ENCODE assay signal across 28 cellular contexts in genomic region chr3:189103208-189103607, GRCh38.
"Had no signal": no experiment of that assay in that cellular context is flagged by ENCODE, and none has a peak within 500 bp of the region (broad histone marks: within the 10 kb centered on the region; RNA-seq: fewer than 3 reads in every experiment).

No MANE protein-coding gene starts in this region.

- H3K4me3 ChIP-seq: adrenal gland, ascending aorta, thyroid gland, upper lobe of right lung had no signal

- ATAC-seq: activated CD8-positive, alpha-beta memory T cell treated with anti-CD3 and anti-CD28 coated beads, Interleukin-2, amount 10 ng/mL, durations not matched to agents 7 days and 5 days; activated CD8-positive, alpha-beta T cell treated with anti-CD3 and anti-CD28 coated beads for 36 hours; activated T-cell treated with anti-CD3 and anti-CD28 coated beads, Interleukin-2, amount 50 U/mL, for 72 hours; esophagus mucosa; left colon; sciatic nerve; stimulated activated memory B cell treated with anti-CD40 and anti-IgM and Interleukin-4, amounts not matched to agents 10 μg/mL and 1 μg/mL and 100 μg/mL, for 72 hours; stimulated activated naive CD8-positive, alpha-beta T cell treated with anti-CD3 and anti-CD28 coated beads, Interleukin-15, amount 100 ng/mL, for 72 hours; T-cell; upper lobe of right lung had no signal

- H3K4me1 ChIP-seq: adrenal gland, ascending aorta, upper lobe of right lung had no signal

- H3K36me3 ChIP-seq: adrenal gland, ascending aorta, neutrophil, thyroid gland, upper lobe of right lung had no signal

- H3K27me3 ChIP-seq: adrenal gland, ascending aorta, neutrophil, thyroid gland, upper lobe of right lung had no signal

- H3K9me3 ChIP-seq: adrenal gland, ascending aorta, neutrophil, thyroid gland, upper lobe of right lung had no signal

- H3K27ac ChIP-seq: adrenal gland, ascending aorta, neutrophil, thyroid gland, upper lobe of right lung had no signal

- DNase-seq: activated B cell treated with CpG ODN at 0.5 μM for 24 hours; activated CD4-positive, alpha-beta T cell treated with anti-CD3 and anti-CD28 coated beads, Interleukin-2, amount 50 U/mL, for 1 hour; activated CD8-positive, alpha-beta memory T cell treated with anti-CD3 and anti-CD28 coated beads, Interleukin-2, amount 10 ng/mL, durations not matched to agents 7 days and 5 days; activated CD8-positive, alpha-beta T cell treated with anti-CD3 and anti-CD28 coated beads for 36 hours; activated naive CD4-positive, alpha-beta T cell; activated T-cell treated with anti-CD3 and anti-CD28 coated beads, Interleukin-2, amount 50 U/mL, for 72 hours; adrenal gland; cortex of kidney; head of caudate nucleus; hippocampal formation; immature natural killer cell; kidney; left colon; naive B cell; nephron progenitor cell; retina; small intestine; stimulated activated CD4-positive, alpha-beta T cell treated with anti-CD3 and anti-CD28 coated beads, Interleukin-4, amount 100 ng/mL, for 4 hours; stimulated activated CD8-positive, alpha-beta memory T cell treated with anti-CD3 and anti-CD28 coated beads, Interleukin-4, amount 100 ng/mL, for 48 hours; stimulated activated naive CD8-positive, alpha-beta T cell treated with anti-CD3 and anti-CD28 coated beads, Interleukin-15, amount 100 ng/mL, for 72 hours; T-cell; thyroid gland; upper lobe of right lung had no signal
